ENCODE assay signal across 15 cellular contexts in genomic region chr15:78301813-78302212, GRCh38. TPM values are rescaled to one million over a fixed set of nuclear protein-coding genes. Genes with fewer than 3 reads are reported as not detected.
DNase-seq lines count a peak whose midpoint lies in the region; TF ChIP-seq lines count a peak whose summit lies in the region.
"Had no signal": no experiment of that assay in that cellular context is flagged by ENCODE, and none has a peak within 500 bp of the region (broad histone marks: within the 10 kb centered on the region; RNA-seq: fewer than 3 reads in every experiment).

No MANE protein-coding gene starts in this region.

- H3K36me3 Mint-ChIP-seq in HFFc6 (ENCODE audit: low read depth) (0 out of 2 replicates have a peak, but pooled peaks cover 4% of the 10 kb centered on the region), neural progenitor cell (no peaks in the 10 kb centered on the region)

- DNase-seq in AML-193 (lab: John Stamatoyannopoulos, UW), result peak; percentile 84 to 92
- peak; percentile 49 to 78 for DNase-seq in HL-60 (ENCODE audit: low read depth in 1 of 2, low spot score in 1 of 2)
- no peak for DNase-seq in SK-N-MC (ENCODE audit: low read depth, low spot score)
- peak; percentile 45 for DNase-seq in glomerular visceral epithelial cell (ENCODE audit: extremely low spot score)
- no peak for DNase-seq in HFFc6
- DNase-seq in tibial nerve (ENCODE audit: low spot score in 2 of 2), result no peak
- DNase-seq in neural progenitor cell (ENCODE audit: low spot score), result no peak
- DNase-seq in activated naive CD4-positive, alpha-beta T cell treated with anti-CD3 and anti-CD28 coated beads, Interleukin-2, amount 50 U/mL, for 16 hours, result no peak
- DNase-seq: activated CD4-positive, alpha-beta T cell treated with anti-CD3 and anti-CD28 coated beads, Interleukin-2, amount 10 ng/mL, durations not matched to agents 24 days and 14 days; activated effector memory CD4-positive, alpha-beta T cell treated with Interleukin-2 at 50 U/mL for 16 hours; NCI-H1436; NCI-H526 had no signal

- H3K4me1 Mint-ChIP-seq in HFFc6 (ENCODE audit: low read depth), result peaks cover 66% of the 10 kb centered on the region
- H3K4me1 Mint-ChIP-seq in neural progenitor cell, result peaks cover 20% of the 10 kb centered on the region

- H2AFZ ChIP-seq in neural progenitor cell (replicated peaks), result no peak overlapping the region

- H3K79me2 ChIP-seq in neural progenitor cell (ENCODE audit: low read depth), result peaks cover 22% of the 10 kb centered on the region

- H3K9me3 ChIP-seq in SK-N-MC (ENCODE audit: low read depth, low read length) (no peaks in the 10 kb centered on the region), tibial nerve (no peaks in the 10 kb centered on the region), neural progenitor cell (ENCODE audit: low read depth) (no peaks in the 10 kb centered on the region)
- H3K9me3 ChIP-seq: vagina had no signal

- TF ChIP-seq POLR2A in tibial nerve (IDR thresholded peaks at IDR 0.05), result no peak

- peaks cover 21% of the 10 kb centered on the region for H3F3A ChIP-seq in neural progenitor cell (ENCODE audit: low read depth)

- no peak overlapping the region for H3K9ac ChIP-seq in SK-N-MC (ENCODE audit: insufficient read length)
- H3K9ac ChIP-seq in neural progenitor cell, result no peak overlapping the region

- H3K27ac Mint-ChIP-seq in HFFc6 (no peak overlapping the region), neural progenitor cell (no peak overlapping the region)
- H3K27ac Mint-ChIP-seq: activated CD4-positive, alpha-beta T cell treated with anti-CD3 and anti-CD28 coated beads, Interleukin-2, amount 10 ng/mL, durations not matched to agents 24 days and 14 days had no signal

- H3K27me3 Mint-ChIP-seq in HFFc6 (ENCODE audit: insufficient read depth) (peaks cover 5% of the 10 kb centered on the region), neural progenitor cell (ENCODE audit: insufficient read depth, low read depth) (peaks cover 3% of the 10 kb centered on the region)

- 20 to 27% methylated on average over 3 of the region's 3 CpGs for WGBS in tibial nerve, 2 donors

- peaks cover 0 to 36% (median 11%) of the 10 kb centered on the region in 4 donors for H3K4me1 ChIP-seq in tibial nerve
- peaks cover 8% of the 10 kb centered on the region for H3K4me1 ChIP-seq in neural progenitor cell

- H3K27ac ChIP-seq in HL-60 (replicated peaks) (peak overlapping the region; percentile 84), SK-N-MC (peak overlapping the region; percentile 38), tibial nerve (peak overlapping the region in 2 of 4 donors; percentile 12 to 51), neural progenitor cell (no peak overlapping the region)
- H3K27ac ChIP-seq: cardiac muscle cell, vagina had no signal

- H3K4me3 Mint-ChIP-seq in HFFc6, result no peak overlapping the region
- no peak overlapping the region for H3K4me3 Mint-ChIP-seq in neural progenitor cell
- H3K4me3 Mint-ChIP-seq: activated CD4-positive, alpha-beta T cell treated with anti-CD3 and anti-CD28 coated beads, Interleukin-2, amount 10 ng/mL, durations not matched to agents 24 days and 14 days had no signal

- TF ChIP-seq EP300 in tibial nerve (IDR thresholded peaks at IDR 0.05), result no peak

- H3K36me3 ChIP-seq in SK-N-MC (ENCODE audit: insufficient read depth, low read length) (no peaks in the 10 kb centered on the region), tibial nerve (no peaks in the 10 kb centered on the region), neural progenitor cell (no peaks in the 10 kb centered on the region)
- H3K36me3 ChIP-seq: cardiac muscle cell, vagina had no signal

- H3K9me3 Mint-ChIP-seq in HFFc6, result no peaks in the 10 kb centered on the region
- H3K9me3 Mint-ChIP-seq in neural progenitor cell, result no peaks in the 10 kb centered on the region
- H3K9me3 Mint-ChIP-seq: activated CD4-positive, alpha-beta T cell treated with anti-CD3 and anti-CD28 coated beads, Interleukin-2, amount 10 ng/mL, durations not matched to agents 24 days and 14 days had no signal

- no peak overlapping the region for H3K4me2 ChIP-seq in neural progenitor cell

- H3K4me3 ChIP-seq in HL-60 (replicated peaks; ENCODE audit: insufficient read depth, low read length) (no peak overlapping the region), SK-N-MC (no peak overlapping the region), tibial nerve (no peak overlapping the region), neural progenitor cell (no peak overlapping the region)
- H3K4me3 ChIP-seq: cardiac muscle cell, lung, vagina had no signal

- TF ChIP-seq CTCF in HL-60 (IDR thresholded peaks at IDR 0.05; ENCODE audit: insufficient read depth, low read length), result no peak
- no peak for TF ChIP-seq CTCF in HFFc6 (IDR thresholded peaks at IDR 0.05)
- TF ChIP-seq CTCF in tibial nerve (IDR thresholded peaks at IDR 0.05), result no peak
- no peak for TF ChIP-seq CTCF in neural progenitor cell (IDR thresholded peaks at IDR 0.05)

- H4K20me1 ChIP-seq in neural progenitor cell (ENCODE audit: low read depth), result no peaks in the 10 kb centered on the region

- H3K27me3 ChIP-seq in HL-60 (ENCODE audit: insufficient read depth, poor library complexity, severe bottlenecking) (no peaks in the 10 kb centered on the region), tibial nerve (peaks cover 0 to 6% of the 10 kb centered on the region in 2 donors), neural progenitor cell (peaks cover 22% of the 10 kb centered on the region)
- H3K27me3 ChIP-seq: vagina had no signal

RNA-seq across cellular contexts. Expression of gene SKIC8, which starts 2.4 kb away (rescaled TPM):
- total RNA-seq in HFFc6 (2021; fragmentation: NEBNext Ultra II Directional; extraction: Animal tissue kit (Norgen Biotek cat#: 25700)), result 10 to 100 TPM; 43.9 to 48.1 (median 47.0) TPM
- total RNA-seq in tibial nerve (10 to 100 TPM; 50.3 to 75.1 (median 55.5) TPM), neural progenitor cell (ENCODE audit: low replicate concordance) (76.0 and 78.4 TPM in 2 replicates)

RNA-seq across cellular contexts. Expression of gene DNAJA4, which starts 37.5 kb away (rescaled TPM):
- total RNA-seq in HFFc6 (2021; fragmentation: NEBNext Ultra II Directional; extraction: Animal tissue kit (Norgen Biotek cat#: 25700)), result under 1 TPM in 5 of 6 experiments, not detected in 1; 0.14 to 0.38 (median 0.17) TPM
- total RNA-seq in tibial nerve (10 to 100 TPM; 14.2 to 16.9 (median 16.4) TPM), neural progenitor cell (ENCODE audit: low replicate concordance) (0.12 TPM in 1 of 2 replicates, not detected in the other)

RNA-seq across cellular contexts. Expression of gene CRABP1, which starts 38.3 kb away (rescaled TPM):
- not detected for total RNA-seq in HFFc6 (2021; fragmentation: NEBNext Ultra II Directional; extraction: Animal tissue kit (Norgen Biotek cat#: 25700))
- total RNA-seq in tibial nerve (1 to 10 TPM in 2 of 4 donors, not detected in 2; 1.6 to 6.6 TPM), neural progenitor cell (ENCODE audit: low replicate concordance) (320 and 454 TPM in 2 replicates)
- total RNA-seq: activated CD4-positive, alpha-beta T cell treated with anti-CD3 and anti-CD28 coated beads, Interleukin-2, amount 10 ng/mL, durations not matched to agents 24 days and 14 days; vagina had no signal

Comparison
In these comparisons a context has a peak if more than half of its experiments do, and no peak if none do; other contexts are left out.
1. DNase-seq: peak in AML-193 (2 of 2), HL-60 (2 of 2) and glomerular visceral epithelial cell (single experiment); none in SK-N-MC (single experiment), HFFc6 (single experiment), tibial nerve (0 of 2), neural progenitor cell (single experiment) and activated naive CD4-positive, alpha-beta T cell treated with anti-CD3 and anti-CD28 coated beads, Interleukin-2, amount 50 U/mL, for 16 hours (single experiment).
2. RNA of gene DNAJA4, which starts 37.5 kb away (total RNA-seq): 14.2 to 16.9 TPM in tibial nerve; 0.14 to 0.38 TPM in HFFc6 and 0.12 TPM in neural progenitor cell; every median in the first group is over 10 times any median in the second.
3. RNA of gene CRABP1, which starts 38.3 kb away (total RNA-seq): 320 to 454 TPM in neural progenitor cell; 1.6 to 6.6 TPM in tibial nerve and not detected in HFFc6; every median in the first group is over 10 times any median in the second.